In genomic region chr2:99864561-99865216, GRCh38 we compare ENCODE assay signal across 11 cellular contexts.
DNase-seq lines count a peak whose midpoint lies in the region; FAIRE-seq and TF ChIP-seq lines count a peak whose summit lies in the region.
"Had no signal": no experiment of that assay in that cellular context is flagged by ENCODE, and none has a peak within 500 bp of the region (broad histone marks: within the 10 kb centered on the region; RNA-seq: fewer than 3 reads in every experiment).

No MANE protein-coding gene starts in this region.

- no peak overlapping the region for H3K4me3 ChIP-seq in OCI-LY1 (ENCODE audit: low read depth, low read length, poor library complexity, severe bottlenecking)
- no peak overlapping the region for H3K4me3 ChIP-seq in fibroblast of the aortic adventitia (ENCODE audit: low read depth, low read length)
- H3K4me3 ChIP-seq in prostate gland = no peak overlapping the region

- H3K4me1 ChIP-seq in OCI-LY1 (ENCODE audit: insufficient read depth, low read length, severe bottlenecking) (peaks cover 85% of the 10 kb centered on the region), prostate gland (replicated peaks) (peaks cover 4% of the 10 kb centered on the region)

- no peaks in the 10 kb centered on the region for H3K9me2 ChIP-seq in OCI-LY1 (ENCODE audit: low read depth, low read length)

- no peak for TF ChIP-seq CTCF in OCI-LY1 (IDR thresholded peaks at IDR 0.05; ENCODE audit: low read length)
- no peak for TF ChIP-seq CTCF in fibroblast of the aortic adventitia (IDR thresholded peaks at IDR 0.05; ENCODE audit: insufficient read depth, low read length)
- no peak for TF ChIP-seq CTCF in prostate gland (IDR thresholded peaks at IDR 0.05)

- no peak overlapping the region for H2AFZ ChIP-seq in OCI-LY1 (ENCODE audit: low read length)

- H3K27me3 ChIP-seq in OCI-LY1 (ENCODE audit: insufficient read depth, low read length) = no peaks in the 10 kb centered on the region
- H3K27me3 ChIP-seq in prostate gland (replicated peaks; ENCODE audit: insufficient read depth) = no peaks in the 10 kb centered on the region

- in situ Hi-C loops in Caki2 (cut with HindIII; ENCODE audit: low pct_unique_long_range_greater_than_20kb, low sequenced_read_pairs) = no loop called here

- no peaks in the 10 kb centered on the region for H3F3A ChIP-seq in OCI-LY1 (ENCODE audit: insufficient read depth, low read length)

- FAIRE-seq in HTR-8/SVneo (lab: Jason Lieb, UNC) = no peak

- no peak overlapping the region for H3K9ac ChIP-seq in OCI-LY1 (ENCODE audit: low read length)

- H3K27ac ChIP-seq in OCI-LY1 (ENCODE audit: low read depth, low read length, poor library complexity, severe bottlenecking) (peak overlapping the region; percentile 90), prostate gland (no peak overlapping the region)

- 47% methylated on average over 6 of the region's 6 CpGs for WGBS in prostate gland

- 0 out of 2 replicates have a peak, but pooled peaks cover under 1% of the 10 kb centered on the region for H3K79me2 ChIP-seq in OCI-LY1 (ENCODE audit: insufficient read depth, low read length)

- DNase-seq in Caki2 (ENCODE audit: low read depth) = peak; percentile 35
- peak; percentile 70 for DNase-seq in fibroblast of the aortic adventitia (ENCODE audit: low read depth)
- peak; percentile 51 for DNase-seq in prostate gland (ENCODE audit: low spot score)
- DNase-seq in HTR-8/SVneo (ENCODE audit: insufficient read length, low spot score) = no peak
- no peak for DNase-seq in SW480 (ENCODE audit: low spot score)
- DNase-seq in NCI-H774 (lab: John Stamatoyannopoulos, UW) = no peak
- DNase-seq: activated CD4-positive, alpha-beta T cell treated with anti-CD3 and anti-CD28 coated beads, Interleukin-2, amount 50 U/mL, for 48 hours; activated naive CD4-positive, alpha-beta T cell; NCI-H2107; SW 1271 had no signal

- no peaks in the 10 kb centered on the region for H3K9me3 ChIP-seq in OCI-LY1 (ENCODE audit: low read length)
- H3K9me3 ChIP-seq in prostate gland = no peaks in the 10 kb centered on the region

- no peaks in the 10 kb centered on the region for H4K20me1 ChIP-seq in OCI-LY1 (ENCODE audit: insufficient read depth, low read length)

- no peak for TF ChIP-seq POLR2A in prostate gland (IDR thresholded peaks at IDR 0.05)

- H3K4me2 ChIP-seq in OCI-LY1 (ENCODE audit: low read length) = peak overlapping the region; percentile 8; the same call in 1 of the 2 replicates

- intact Hi-C loops in prostate gland (cut with DNase I) = no loop called here

- H3K36me3 ChIP-seq in OCI-LY1 (ENCODE audit: insufficient read depth, low read length) (peaks cover 33% of the 10 kb centered on the region; the same call in 1 of the 2 replicates), prostate gland (no peaks in the 10 kb centered on the region)

Comparison
In these comparisons a context has a peak if more than half of its experiments do, and no peak if none do; other contexts are left out.
1. DNase-seq: peak in Caki2 (single experiment), fibroblast of the aortic adventitia (single experiment) and prostate gland (single experiment); none in HTR-8/SVneo (single experiment), SW480 (single experiment) and NCI-H774 (single experiment).